ENCODE assay signal across 8 cellular contexts in the genomic region with DNA sequence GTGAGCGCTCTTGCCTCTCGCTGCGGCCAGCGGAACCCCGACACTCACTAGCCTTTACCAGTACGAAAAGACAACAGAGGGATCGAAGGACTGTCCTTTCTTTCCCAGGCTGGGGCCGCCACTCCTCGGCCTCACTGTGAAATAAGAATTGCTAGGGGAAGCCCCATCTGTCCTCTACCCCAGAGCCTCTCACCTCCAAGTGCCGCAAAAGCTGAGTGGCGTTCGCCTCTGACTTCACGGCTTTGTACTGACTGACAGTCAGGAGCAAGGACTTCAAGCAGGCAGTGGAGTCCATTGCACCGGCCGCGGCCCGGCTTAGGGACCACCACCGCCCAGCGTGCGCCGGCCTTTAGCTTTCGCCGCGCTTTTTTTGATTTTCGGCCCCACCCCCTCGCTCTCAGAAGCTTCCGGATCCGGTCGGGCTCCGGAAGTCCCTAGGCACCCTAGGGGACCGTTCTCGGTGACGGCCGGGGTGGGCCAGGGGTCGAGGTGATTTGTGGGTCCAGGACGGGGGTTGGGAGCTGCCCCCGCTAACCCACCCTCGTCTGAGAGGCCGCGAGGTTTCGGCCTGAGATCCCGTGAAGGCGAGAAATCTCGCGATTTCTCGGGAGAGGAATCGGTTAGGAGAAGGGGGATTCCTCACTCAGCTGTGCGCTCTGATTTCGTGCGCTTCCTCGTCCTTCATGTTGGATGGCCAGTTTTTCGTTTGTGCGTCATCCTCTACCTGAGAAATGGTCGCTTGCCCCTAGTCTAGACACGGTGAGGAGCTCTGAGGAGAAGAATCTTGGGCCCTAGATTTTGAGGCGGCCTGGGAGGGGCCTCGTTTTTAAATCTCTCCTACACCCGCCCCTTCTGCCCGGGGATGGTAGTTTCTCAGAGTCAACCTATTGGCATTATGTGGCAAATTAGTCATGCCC. TPM values are rescaled to one million over a fixed set of nuclear protein-coding genes. Genes with fewer than 3 reads are reported as not detected.
DNase-seq lines count a peak whose midpoint lies in the region; ATAC-seq, FAIRE-seq and TF ChIP-seq lines count a peak whose summit lies in the region.

Gene CIP2A, minus strand, starts transcription at position 358 of the 917 bp plus-strand sequence. Its CDS starts 63 bp downstream, at position 295.
Gene DZIP3, plus strand, starts transcription at position 642 of the 917 bp plus-strand sequence. CDS start 15,685 bp downstream, outside the sequence.

- peaks cover 15% of the 10 kb centered on the region for H3K36me3 Mint-ChIP-seq in activated B cell treated with CpG ODN at 0.5 μM for 24 hours (ENCODE audit: low read depth)

- H3K4me1 ChIP-seq in small intestine (ENCODE audit: control insufficient read depth in 2 of 2, insufficient read depth in 1 of 2, low read depth in 1 of 2, low read length in 1 of 2), result no peaks in the 10 kb centered on the region

- CTCF ChIA-PET in activated B cell treated with CpG ODN at 0.5 μM for 24 hours (lab: Charles Lee), result interaction anchor here (1.0 to 4.1 kb wide), 5 partner anchors 9 to 80 kb away, joined by 3 to 12 read pairs (median 4); no protein-coding TSS in a partner anchor

- DNase-seq in AG09309 (ENCODE audit: low read depth) (peak; percentile 58), NCI-H226 (peak; percentile 94), activated B cell treated with CpG ODN at 0.5 μM for 24 hours (peak; percentile 85), cardiac fibroblast (ENCODE audit: low read depth in 2 of 2) (peak; percentile 94), iPS-NIHi7 (ENCODE audit: extremely low spot score) (peak; percentile 98), small intestine (peak; percentile 74)

- FAIRE-seq in small intestine (lab: Jason Lieb, UNC), result no peak

- POLR2A ChIA-PET in activated B cell treated with CpG ODN at 0.5 μM for 24 hours (lab: Charles Lee), result interaction anchor here (0.6 to 5.7 kb wide), 15 partner anchors 12 to 1158 kb away, joined by 3 to 96 read pairs (median 5); partner anchors contain the start of genes BBX and IFT57

- 0 to 1% (median 0%) methylated on average over 57 to 59 of the region's 59 CpGs for WGBS in small intestine, 3 donors

- ATAC-seq in GM19023 (IDR thresholded peaks at IDR 0.05; ENCODE audit: unreplicated experiment), result peak; percentile 95
- ATAC-seq in HG03196 (IDR thresholded peaks at IDR 0.05; ENCODE audit: unreplicated experiment), result peak; percentile 93
- ATAC-seq in activated B cell treated with CpG ODN at 0.5 μM for 24 hours (ENCODE audit: low read depth), result peak; percentile 92

- intact Hi-C loops in activated B cell treated with CpG ODN at 0.5 μM for 24 hours (cut with micrococcal nuclease), result loop anchor here (1.0 to 2.0 kb wide), 6 partner anchors 13 to 1159 kb away; partner anchors contain the start of genes BBX and IFT57

- no peak for TF ChIP-seq CTCF in AG09309 (IDR thresholded peaks at IDR 0.05; ENCODE audit: control insufficient read depth, insufficient read depth, low read depth, low read length, missing control alignments)
- no peak for TF ChIP-seq CTCF in activated B cell treated with CpG ODN at 0.5 μM for 24 hours (IDR thresholded peaks at IDR 0.05)
- TF ChIP-seq CTCF in cardiac fibroblast (IDR thresholded peaks at IDR 0.05; ENCODE audit: low read depth, low read length), result no peak

- peaks cover 33% of the 10 kb centered on the region for H3K4me1 Mint-ChIP-seq in activated B cell treated with CpG ODN at 0.5 μM for 24 hours

- no peaks in the 10 kb centered on the region for H3K27me3 ChIP-seq in small intestine (ENCODE audit: control insufficient read depth in 2 of 2, insufficient read depth in 2 of 2, low read length in 2 of 2)

- no peaks in the 10 kb centered on the region for H3K9me3 ChIP-seq in small intestine (ENCODE audit: control insufficient read depth, low read depth)

- peak within 1 kb of the TSS; percentile 89 to 94 for H3K27ac ChIP-seq in small intestine (ENCODE audit: low read depth in 1 of 2, low read length in 1 of 2)

- H3K27me3 Mint-ChIP-seq in activated B cell treated with CpG ODN at 0.5 μM for 24 hours, result no peaks in the 10 kb centered on the region

- H3K4me3 ChIP-seq in AG09309 (ENCODE audit: control insufficient read depth, low read depth, low read length), result peak within 1 kb of the TSS; percentile 98
- peak within 1 kb of the TSS; percentile 86 to 89 for H3K4me3 ChIP-seq in cardiac fibroblast (replicated peaks in 1 of 2; ENCODE audit: low read depth in 2 of 2, low read length in 2 of 2)
- H3K4me3 ChIP-seq in small intestine (ENCODE audit: low read depth in 1 of 2, low read length in 2 of 2), result peak within 1 kb of the TSS; percentile 79 to 81

- H3K36me3 ChIP-seq in small intestine (ENCODE audit: control insufficient read depth in 2 of 2, insufficient read depth in 2 of 2, low read length in 2 of 2), result no peaks in the 10 kb centered on the region

- H3K27ac Mint-ChIP-seq in activated B cell treated with CpG ODN at 0.5 μM for 24 hours, result peak within 1 kb of the TSS; percentile 100

- H3K4me3 Mint-ChIP-seq in activated B cell treated with CpG ODN at 0.5 μM for 24 hours, result peak within 1 kb of the TSS; percentile 97

- H3K9me3 Mint-ChIP-seq in activated B cell treated with CpG ODN at 0.5 μM for 24 hours, result no peaks in the 10 kb centered on the region

RNA-seq across cellular contexts. Expression of gene CIP2A, which starts in this region (rescaled TPM):
- total RNA-seq in activated B cell treated with CpG ODN at 0.5 μM for 24 hours, result 11.3 and 13.1 TPM in 2 replicates
- 1 to 10 TPM in 1 of 3 donors, under 1 TPM in 1, not detected in 1; 0.45 to 4.8 TPM for polyA plus RNA-seq in small intestine

RNA-seq across cellular contexts. Expression of gene DZIP3, which starts in this region (rescaled TPM):
- 15.5 and 16.7 TPM in 2 replicates for total RNA-seq in activated B cell treated with CpG ODN at 0.5 μM for 24 hours
- polyA plus RNA-seq in small intestine, result 1 to 10 TPM in 2 of 3 donors, under 1 TPM in 1; 0.54 to 2.9 (median 1.1) TPM

Comparison
In these comparisons a context has a peak if more than half of its experiments do, and no peak if none do; other contexts are left out.
1. Peak in every context shown above with its lines: DNase-seq, ATAC-seq, H3K4me3 ChIP-seq and H3K27ac ChIP-seq.